ENCODE assay signal across 17 cellular contexts in genomic region chr2:127514485-127514884, GRCh38. TPM values are rescaled to one million over a fixed set of nuclear protein-coding genes. Genes with fewer than 3 reads are reported as not detected.
DNase-seq lines count a peak whose midpoint lies in the region; ATAC-seq and TF ChIP-seq lines count a peak whose summit lies in the region.
"Had no signal": no experiment of that assay in that cellular context is flagged by ENCODE, and none has a peak within 500 bp of the region (broad histone marks: within the 10 kb centered on the region; RNA-seq: fewer than 3 reads in every experiment).

No MANE protein-coding gene starts in this region.

- TF ChIP-seq CTCF in type B pancreatic cell (conservative IDR thresholded peaks at IDR 0.05): no peak

- no peak overlapping the region for H2AFZ ChIP-seq in neuronal stem cell (ENCODE audit: low read length)

- H3K36me3 ChIP-seq in neuronal stem cell (replicated peaks in 1 of 2; ENCODE audit: control insufficient read depth in 2 of 2, insufficient read depth in 2 of 2, low read length in 2 of 2): peaks cover 15 to 96% of the 10 kb centered on the region in 2 donors

- no peak overlapping the region for H3K9ac ChIP-seq in neuronal stem cell (ENCODE audit: low read depth, low read length, poor library complexity)

- no peaks in the 10 kb centered on the region for H3K9me3 Mint-ChIP-seq in activated naive CD4-positive, alpha-beta T cell treated with anti-CD3 and anti-CD28 coated beads, Interleukin-2, amount 10 ng/mL, durations not matched to agents 7 days and 5 days
- H3K9me3 Mint-ChIP-seq in type B pancreatic cell: no peaks in the 10 kb centered on the region
- no peaks in the 10 kb centered on the region for H3K9me3 Mint-ChIP-seq in stimulated activated naive CD8-positive, alpha-beta T cell treated with anti-CD3 and anti-CD28 coated beads, Interleukin-15, amount 100 ng/mL, for 72 hours
- H3K9me3 Mint-ChIP-seq in T-helper 2 cell treated with Interferon-gamma antibody and Interleukin-4, amounts not matched to agents 5 μg/mL and 100 μg/mL, for 36 hours: no peaks in the 10 kb centered on the region
- H3K9me3 Mint-ChIP-seq: stimulated activated naive CD8-positive, alpha-beta T cell treated with anti-CD3 and anti-CD28 coated beads, Interleukin-15, Interleukin-2, amounts not matched to agents 100 ng/mL and 50 ng/mL, for 24 hours had no signal

- H3K23ac ChIP-seq in neuronal stem cell (ENCODE audit: low read depth, low read length, poor library complexity): no peak overlapping the region

- H3K79me1 ChIP-seq in neuronal stem cell (ENCODE audit: low read depth, low read length): peaks cover 7% of the 10 kb centered on the region

- no peak overlapping the region for H4K8ac ChIP-seq in neuronal stem cell (ENCODE audit: low read depth, low read length)

- no peaks in the 10 kb centered on the region for H3K9me3 ChIP-seq in neuronal stem cell (replicated peaks in 1 of 2; ENCODE audit: control insufficient read depth in 2 of 2, insufficient read depth in 1 of 2, low read depth in 1 of 2, low read length in 2 of 2)
- H3K9me3 ChIP-seq: A549, adrenal gland, Caco-2 had no signal

- no CpG with 5 or more reads among the region's 13 CpGs for WGBS in neuronal stem cell (ENCODE audit: extremely low coverage in 2 of 2, insufficient read length in 2 of 2, insufficient replicate concordance in 1 of 2), 2 donors

- H3K18ac ChIP-seq in neuronal stem cell (ENCODE audit: low read length): no peak overlapping the region

- no peak overlapping the region for H3K4me2 ChIP-seq in neuronal stem cell (ENCODE audit: insufficient read depth, low read length, poor library complexity, severe bottlenecking)
- H3K4me2 ChIP-seq: A549 had no signal

- intact Hi-C loops in head of caudate nucleus (cut with DNase I): no loop called here

- no peaks in the 10 kb centered on the region for H3K27me3 Mint-ChIP-seq in activated naive CD4-positive, alpha-beta T cell treated with anti-CD3 and anti-CD28 coated beads, Interleukin-2, amount 10 ng/mL, durations not matched to agents 7 days and 5 days
- H3K27me3 Mint-ChIP-seq in type B pancreatic cell: no peaks in the 10 kb centered on the region
- H3K27me3 Mint-ChIP-seq in stimulated activated naive CD8-positive, alpha-beta T cell treated with anti-CD3 and anti-CD28 coated beads, Interleukin-15, amount 100 ng/mL, for 72 hours: no peaks in the 10 kb centered on the region
- H3K27me3 Mint-ChIP-seq in T-helper 2 cell treated with Interferon-gamma antibody and Interleukin-4, amounts not matched to agents 5 μg/mL and 100 μg/mL, for 36 hours (ENCODE audit: low read depth): no peaks in the 10 kb centered on the region
- H3K27me3 Mint-ChIP-seq: stimulated activated naive CD8-positive, alpha-beta T cell treated with anti-CD3 and anti-CD28 coated beads, Interleukin-15, Interleukin-2, amounts not matched to agents 100 ng/mL and 50 ng/mL, for 24 hours had no signal

- no peak for DNase-seq in activated naive CD4-positive, alpha-beta T cell treated with anti-CD3 and anti-CD28 coated beads, Interleukin-2, amount 10 ng/mL, durations not matched to agents 7 days and 5 days
- DNase-seq in activated naive CD4-positive, alpha-beta T cell (lab: John Stamatoyannopoulos, UW): no peak
- DNase-seq in head of caudate nucleus (peak; percentile 41 to 87 (median 68)), neuronal stem cell (ENCODE audit: low spot score) (no peak), type B pancreatic cell (ENCODE audit: extremely low spot score, unreplicated experiment) (no peak)
- no peak for DNase-seq in stimulated activated naive CD8-positive, alpha-beta T cell treated with anti-CD3 and anti-CD28 coated beads, Interleukin-15, amount 100 ng/mL, for 72 hours
- no peak for DNase-seq in T-helper 2 cell treated with Interferon-gamma antibody and Interleukin-4, amounts not matched to agents 5 μg/mL and 100 μg/mL, for 36 hours (ENCODE audit: low spot score)
- DNase-seq: activated CD8-positive, alpha-beta memory T cell treated with anti-CD3 and anti-CD28 coated beads, Interleukin-2, amount 50 U/mL, for 4 hours; adrenal gland; Caco-2; GOT3; NCI-H1417 treated with DMSO at 0.1 percent for 48 hours had no signal

- peaks cover 0 to 9% of the 10 kb centered on the region in 2 donors for H3K4me1 ChIP-seq in neuronal stem cell (ENCODE audit: control insufficient read depth in 2 of 2, insufficient read depth in 1 of 2, low read depth in 1 of 2, low read length in 2 of 2)

- H3K27me3 ChIP-seq in neuronal stem cell (ENCODE audit: control insufficient read depth in 3 of 3, insufficient read depth in 3 of 3, low read depth in 1 of 3, low read length in 3 of 3): no peaks in the 10 kb centered on the region
- H3K27me3 ChIP-seq: adrenal gland had no signal

- peaks cover 50% of the 10 kb centered on the region for H3K36me3 Mint-ChIP-seq in activated naive CD4-positive, alpha-beta T cell treated with anti-CD3 and anti-CD28 coated beads, Interleukin-2, amount 10 ng/mL, durations not matched to agents 7 days and 5 days
- peaks cover 30% of the 10 kb centered on the region for H3K36me3 Mint-ChIP-seq in type B pancreatic cell
- peaks cover 40% of the 10 kb centered on the region for H3K36me3 Mint-ChIP-seq in T-helper 2 cell treated with Interferon-gamma antibody and Interleukin-4, amounts not matched to agents 5 μg/mL and 100 μg/mL, for 36 hours (ENCODE audit: low read depth)

- peak overlapping the region; percentile 57 for H3K4ac ChIP-seq in neuronal stem cell (ENCODE audit: low read length)

- peak overlapping the region; percentile 49 for H3K27ac Mint-ChIP-seq in activated naive CD4-positive, alpha-beta T cell treated with anti-CD3 and anti-CD28 coated beads, Interleukin-2, amount 10 ng/mL, durations not matched to agents 7 days and 5 days
- H3K27ac Mint-ChIP-seq in type B pancreatic cell: peak overlapping the region; percentile 39
- peak overlapping the region in 1 of 2 donors; percentile 72 for H3K27ac Mint-ChIP-seq in stimulated activated naive CD8-positive, alpha-beta T cell treated with anti-CD3 and anti-CD28 coated beads, Interleukin-15, amount 100 ng/mL, for 72 hours
- no peak overlapping the region for H3K27ac Mint-ChIP-seq in T-helper 2 cell treated with Interferon-gamma antibody and Interleukin-4, amounts not matched to agents 5 μg/mL and 100 μg/mL, for 36 hours
- H3K27ac Mint-ChIP-seq: stimulated activated naive CD8-positive, alpha-beta T cell treated with anti-CD3 and anti-CD28 coated beads, Interleukin-15, Interleukin-2, amounts not matched to agents 100 ng/mL and 50 ng/mL, for 24 hours had no signal

- H2AK5ac ChIP-seq in neuronal stem cell (ENCODE audit: low read depth, low read length): no peak overlapping the region

- no peak overlapping the region for H2BK5ac ChIP-seq in neuronal stem cell (ENCODE audit: low read length)

- H4K91ac ChIP-seq in neuronal stem cell (ENCODE audit: low read depth, low read length, poor library complexity): no peak overlapping the region

- H2BK15ac ChIP-seq in neuronal stem cell (ENCODE audit: low read length): no peak overlapping the region

- no peak overlapping the region for H3K4me3 Mint-ChIP-seq in activated naive CD4-positive, alpha-beta T cell treated with anti-CD3 and anti-CD28 coated beads, Interleukin-2, amount 10 ng/mL, durations not matched to agents 7 days and 5 days
- no peak overlapping the region for H3K4me3 Mint-ChIP-seq in type B pancreatic cell
- no peak overlapping the region for H3K4me3 Mint-ChIP-seq in stimulated activated naive CD8-positive, alpha-beta T cell treated with anti-CD3 and anti-CD28 coated beads, Interleukin-15, amount 100 ng/mL, for 72 hours
- no peak overlapping the region for H3K4me3 Mint-ChIP-seq in T-helper 2 cell treated with Interferon-gamma antibody and Interleukin-4, amounts not matched to agents 5 μg/mL and 100 μg/mL, for 36 hours
- H3K4me3 Mint-ChIP-seq: stimulated activated naive CD8-positive, alpha-beta T cell treated with anti-CD3 and anti-CD28 coated beads, Interleukin-15, Interleukin-2, amounts not matched to agents 100 ng/mL and 50 ng/mL, for 24 hours had no signal

- H2BK120ac ChIP-seq in neuronal stem cell (ENCODE audit: low read depth, low read length): no peak overlapping the region

- no peak for ATAC-seq in stimulated activated naive CD8-positive, alpha-beta T cell treated with anti-CD3 and anti-CD28 coated beads, Interleukin-15, amount 100 ng/mL, for 72 hours
- no peak for ATAC-seq in HG02759 (IDR thresholded peaks at IDR 0.05; ENCODE audit: unreplicated experiment)
- ATAC-seq: A549; activated CD4-positive, CD25-positive, alpha-beta regulatory T cell treated with anti-CD3 and anti-CD28 coated beads, Interleukin-2, amount 50 U/mL, for 24 hours had no signal

- CTCF ChIA-PET in activated naive CD4-positive, alpha-beta T cell treated with anti-CD3 and anti-CD28 coated beads, Interleukin-2, amount 10 ng/mL, durations not matched to agents 7 days and 5 days (lab: Charles Lee): no interaction called here

- no peak overlapping the region for H3K27ac ChIP-seq in neuronal stem cell (replicated peaks; ENCODE audit: low read length)
- H3K27ac ChIP-seq: A549 had no signal

- peak overlapping the region; percentile 90 for H2BK12ac ChIP-seq in neuronal stem cell (ENCODE audit: low read length)

- peaks cover 42% of the 10 kb centered on the region for H3K4me1 Mint-ChIP-seq in activated naive CD4-positive, alpha-beta T cell treated with anti-CD3 and anti-CD28 coated beads, Interleukin-2, amount 10 ng/mL, durations not matched to agents 7 days and 5 days
- H3K4me1 Mint-ChIP-seq in type B pancreatic cell (ENCODE audit: unreplicated experiment): peaks cover 31% of the 10 kb centered on the region
- H3K4me1 Mint-ChIP-seq in stimulated activated naive CD8-positive, alpha-beta T cell treated with anti-CD3 and anti-CD28 coated beads, Interleukin-15, amount 100 ng/mL, for 72 hours: peaks cover 72% of the 10 kb centered on the region
- peaks cover 37% of the 10 kb centered on the region for H3K4me1 Mint-ChIP-seq in T-helper 2 cell treated with Interferon-gamma antibody and Interleukin-4, amounts not matched to agents 5 μg/mL and 100 μg/mL, for 36 hours (ENCODE audit: low read depth)

- H3K4me3 ChIP-seq in neuronal stem cell (ENCODE audit: low read length in 2 of 2): no peak overlapping the region
- H3K4me3 ChIP-seq: A549, adrenal gland had no signal

- H3K14ac ChIP-seq in neuronal stem cell (ENCODE audit: low read length): no peak overlapping the region

RNA-seq across cellular contexts. Expression of gene IWS1, which starts 11.8 kb away (rescaled TPM):
- 54.0 TPM for polyA plus RNA-seq in neuronal stem cell (2013, experiment 1 of 2)
- polyA plus RNA-seq in neuronal stem cell (2013, experiment 2 of 2): 53.1 TPM
- total RNA-seq in type B pancreatic cell (ENCODE audit: low replicate concordance): 45.3 and 46.1 TPM in 2 replicates

RNA-seq across cellular contexts. Expression of gene MYO7B, which starts 21.0 kb away (rescaled TPM):
- not detected for polyA plus RNA-seq in neuronal stem cell (2013, experiment 1 of 2)
- polyA plus RNA-seq in neuronal stem cell (2013, experiment 2 of 2): 0.03 TPM
- 1.7 and 5.0 TPM in 2 replicates for total RNA-seq in type B pancreatic cell (ENCODE audit: low replicate concordance)
- total RNA-seq: NCI-H460 had no signal

Comparison
In these comparisons a context has a peak if more than half of its experiments do, and no peak if none do; other contexts are left out.
1. DNase-seq: peak in head of caudate nucleus (42 of 42); none in activated naive CD4-positive, alpha-beta T cell treated with anti-CD3 and anti-CD28 coated beads, Interleukin-2, amount 10 ng/mL, durations not matched to agents 7 days and 5 days (single experiment), activated naive CD4-positive, alpha-beta T cell (0 of 4), neuronal stem cell (single experiment), type B pancreatic cell (single experiment), stimulated activated naive CD8-positive, alpha-beta T cell treated with anti-CD3 and anti-CD28 coated beads, Interleukin-15, amount 100 ng/mL, for 72 hours (0 of 2) and T-helper 2 cell treated with Interferon-gamma antibody and Interleukin-4, amounts not matched to agents 5 μg/mL and 100 μg/mL, for 36 hours (single experiment).